Comparison of ENCODE assay signal across 3 cellular contexts in the genomic region with DNA sequence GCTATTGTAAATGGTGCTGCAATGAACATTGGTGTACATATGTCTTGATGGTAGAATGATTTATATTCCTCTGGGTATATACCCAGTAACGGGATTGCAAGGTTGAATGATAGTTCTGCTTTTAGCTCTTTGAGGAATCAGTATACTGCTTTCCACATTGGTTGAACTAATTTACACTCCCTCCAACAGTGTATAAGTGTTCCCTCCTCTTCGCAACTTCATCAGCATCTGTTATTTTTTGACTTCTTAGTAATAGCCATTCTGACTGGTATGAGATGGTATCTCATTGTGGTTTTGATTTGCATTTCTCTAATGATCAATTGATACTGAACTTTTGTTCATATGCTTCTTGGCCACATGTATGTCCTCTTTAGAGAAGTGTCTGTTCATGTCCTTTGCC.
A peak's percentile ranks its signal among the peaks of the same experiment; 100 is the strongest.
DNase-seq lines count a peak whose midpoint lies in the region; ATAC-seq, FAIRE-seq and TF ChIP-seq lines count a peak whose summit lies in the region.
"Not testable (repeated sequence)": the region's sequence is repeated elsewhere in the genome, so short reads cannot be mapped to it uniquely, and the experiment has no call there.

No MANE protein-coding gene starts in this region.

- not testable (repeated sequence) for H3K4me3 Mint-ChIP-seq in stimulated activated naive B cell treated with anti-CD40 and anti-IgM and Interleukin-4, amounts not matched to agents 10 μg/mL and 1 μg/mL and 100 μg/mL, for 72 hours

- H3K36me3 Mint-ChIP-seq in stimulated activated naive B cell treated with anti-CD40 and anti-IgM and Interleukin-4, amounts not matched to agents 10 μg/mL and 1 μg/mL and 100 μg/mL, for 72 hours: peaks cover 35 to 51% of the 10 kb centered on the region in 2 donors

- TF ChIP-seq POLR2A in H54 (IDR thresholded peaks at IDR 0.05; ENCODE audit: low read depth, low read length): not testable (repeated sequence)

- peaks cover 14 to 22% of the 10 kb centered on the region in 2 donors for H3K4me1 Mint-ChIP-seq in stimulated activated naive B cell treated with anti-CD40 and anti-IgM and Interleukin-4, amounts not matched to agents 10 μg/mL and 1 μg/mL and 100 μg/mL, for 72 hours

- DNase-seq in H54 (ENCODE audit: insufficient read length, low spot score); stimulated activated naive B cell treated with anti-CD40 and anti-IgM and Interleukin-4, amounts not matched to agents 10 μg/mL and 1 μg/mL and 100 μg/mL, for 72 hours: not testable (repeated sequence)

- peak; percentile 60 for FAIRE-seq in H54 (lab: Jason Lieb, UNC)

- H3K9me3 Mint-ChIP-seq in stimulated activated naive B cell treated with anti-CD40 and anti-IgM and Interleukin-4, amounts not matched to agents 10 μg/mL and 1 μg/mL and 100 μg/mL, for 72 hours: peaks cover 9 to 15% of the 10 kb centered on the region in 2 donors

- ATAC-seq in activated CD4-positive, CD25-positive, alpha-beta regulatory T cell treated with anti-CD3 and anti-CD28 coated beads, Interleukin-2, amount 50 U/mL, for 24 hours: peak; percentile 35 to 43
- peak; percentile 57 to 67 for ATAC-seq in stimulated activated naive B cell treated with anti-CD40 and anti-IgM and Interleukin-4, amounts not matched to agents 10 μg/mL and 1 μg/mL and 100 μg/mL, for 72 hours (replicated peaks)

- not testable (repeated sequence) for H3K27me3 Mint-ChIP-seq in stimulated activated naive B cell treated with anti-CD40 and anti-IgM and Interleukin-4, amounts not matched to agents 10 μg/mL and 1 μg/mL and 100 μg/mL, for 72 hours

- not testable (repeated sequence) for H3K27ac Mint-ChIP-seq in stimulated activated naive B cell treated with anti-CD40 and anti-IgM and Interleukin-4, amounts not matched to agents 10 μg/mL and 1 μg/mL and 100 μg/mL, for 72 hours
